19 cellular contexts compared by ENCODE assay signal in genomic region chr12:123441523-123442164, GRCh38. TPM values are rescaled to one million over a fixed set of nuclear protein-coding genes. Genes with fewer than 3 reads are reported as not detected.
DNase-seq lines count a peak whose midpoint lies in the region; ATAC-seq lines count a peak whose summit lies in the region.
"Had no signal": no experiment of that assay in that cellular context is flagged by ENCODE, and none has a peak within 500 bp of the region (broad histone marks: within the 10 kb centered on the region; RNA-seq: fewer than 3 reads in every experiment).

No MANE protein-coding gene starts in this region.

- no peak overlapping the region for H2BK12ac ChIP-seq in mesenchymal stem cell (ENCODE audit: low read length in 2 of 2)

- no peak overlapping the region for H2AK5ac ChIP-seq in mesenchymal stem cell (ENCODE audit: low read length, severe bottlenecking)

- H4K91ac ChIP-seq in mesenchymal stem cell (ENCODE audit: low read length), result no peak overlapping the region

- H3K79me1 ChIP-seq in mesenchymal stem cell (replicated peaks; ENCODE audit: low read length, poor library complexity, severe bottlenecking), result no peaks in the 10 kb centered on the region

- DNase-seq in mesenchymal stem cell (no peak), NCI-H1048 (lab: John Stamatoyannopoulos, UW) (no peak), NCI-H2029 treated with DMSO at 0.1 percent for 48 hours (lab: John Stamatoyannopoulos, UW) (no peak), nucleus accumbens (lab: John Stamatoyannopoulos, UW) (no peak)
- no peak for DNase-seq in natural killer cell treated with Interleukin-12 subunit alpha and Interleukin-12 subunit beta and Interleukin-15 and Interleukin-18, amount 100 ng/mL, for 72 hours (ENCODE audit: low spot score)
- DNase-seq: activated CD4-positive, alpha-beta T cell treated with anti-CD3 and anti-CD28 coated beads, Interleukin-2, amount 10 ng/mL, durations not matched to agents 24 days and 14 days; body of pancreas; effector memory CD4-positive, alpha-beta T cell; MG63; NCI-H226; PC-9; T-helper 1 cell had no signal

- H3K36me3 ChIP-seq in mesenchymal stem cell (ENCODE audit: control insufficient read depth in 1 of 2, insufficient read depth in 2 of 2, low read depth in 1 of 2, low read length in 2 of 2), result no peaks in the 10 kb centered on the region
- H3K36me3 ChIP-seq: MG63, prostate gland had no signal

- no peak overlapping the region for H3K23ac ChIP-seq in mesenchymal stem cell (ENCODE audit: low read length in 2 of 2)

- no peak overlapping the region for H3K27ac ChIP-seq in mesenchymal stem cell (ENCODE audit: low read length, poor library complexity, severe bottlenecking)
- H3K27ac ChIP-seq: body of pancreas, C4-2B, PC-9, prostate gland had no signal

- no peak overlapping the region for H3K4ac ChIP-seq in mesenchymal stem cell (ENCODE audit: low read depth in 1 of 2, low read length in 2 of 2)

- H2BK5ac ChIP-seq in mesenchymal stem cell (ENCODE audit: low read depth, low read length, poor library complexity, severe bottlenecking), result no peak overlapping the region

- no peak overlapping the region for H3K27ac Mint-ChIP-seq in natural killer cell treated with Interleukin-12 subunit alpha and Interleukin-12 subunit beta and Interleukin-15 and Interleukin-18, amount 100 ng/mL, for 72 hours
- H3K27ac Mint-ChIP-seq: activated CD4-positive, alpha-beta T cell treated with anti-CD3 and anti-CD28 coated beads, Interleukin-2, amount 10 ng/mL, durations not matched to agents 24 days and 14 days; activated T-helper 17 cell treated with anti-CD3 and anti-CD28 coated beads, Interleukin-2, amount 50 U/mL, for 72 hours; stimulated activated naive CD8-positive, alpha-beta T cell treated with anti-CD3 and anti-CD28 coated beads, Interleukin-15, Interleukin-2, amounts not matched to agents 100 ng/mL and 50 ng/mL, for 24 hours had no signal

- no peaks in the 10 kb centered on the region for H3K27me3 Mint-ChIP-seq in natural killer cell treated with Interleukin-12 subunit alpha and Interleukin-12 subunit beta and Interleukin-15 and Interleukin-18, amount 100 ng/mL, for 72 hours
- H3K27me3 Mint-ChIP-seq: activated CD4-positive, alpha-beta T cell treated with anti-CD3 and anti-CD28 coated beads, Interleukin-2, amount 10 ng/mL, durations not matched to agents 24 days and 14 days; activated T-helper 17 cell treated with anti-CD3 and anti-CD28 coated beads, Interleukin-2, amount 50 U/mL, for 72 hours; stimulated activated naive CD8-positive, alpha-beta T cell treated with anti-CD3 and anti-CD28 coated beads, Interleukin-15, Interleukin-2, amounts not matched to agents 100 ng/mL and 50 ng/mL, for 24 hours had no signal

- peaks cover 0 to 5% of the 10 kb centered on the region in 2 donors for H3K4me1 Mint-ChIP-seq in natural killer cell treated with Interleukin-12 subunit alpha and Interleukin-12 subunit beta and Interleukin-15 and Interleukin-18, amount 100 ng/mL, for 72 hours (ENCODE audit: low read depth in 2 of 2)

- no peak overlapping the region for H2BK15ac ChIP-seq in mesenchymal stem cell (ENCODE audit: low read depth, poor library complexity, severe bottlenecking)

- ATAC-seq in GM18858 (IDR thresholded peaks at IDR 0.05; ENCODE audit: unreplicated experiment) (peak; percentile 64), GM21529 (IDR thresholded peaks at IDR 0.05; ENCODE audit: unreplicated experiment) (peak; percentile 59), HG03097 (IDR thresholded peaks at IDR 0.05; ENCODE audit: low FRiP score, unreplicated experiment) (peak; percentile 66)
- ATAC-seq in natural killer cell treated with Interleukin-12 subunit alpha and Interleukin-12 subunit beta and Interleukin-15 and Interleukin-18, amount 100 ng/mL, for 72 hours, result no peak
- ATAC-seq: activated T-helper 17 cell treated with anti-CD3 and anti-CD28 coated beads, Interleukin-2, amount 50 U/mL, for 72 hours; body of pancreas had no signal

- no peak overlapping the region for H3K18ac ChIP-seq in mesenchymal stem cell (ENCODE audit: low read depth in 1 of 2, low read length in 2 of 2)

- no peak overlapping the region for H3K14ac ChIP-seq in mesenchymal stem cell (ENCODE audit: low read length in 2 of 2)

- H2AFZ ChIP-seq in mesenchymal stem cell (ENCODE audit: low read depth, low read length), result peak overlapping the region; percentile 14
- H2AFZ ChIP-seq: PC-9 had no signal

- no peak overlapping the region for H4K8ac ChIP-seq in mesenchymal stem cell (ENCODE audit: low read length)

- H3K4me2 ChIP-seq in mesenchymal stem cell (ENCODE audit: low read length, poor library complexity, severe bottlenecking), result no peak overlapping the region
- H3K4me2 ChIP-seq: PC-9 had no signal

- peaks cover 4% of the 10 kb centered on the region for H3K4me1 ChIP-seq in mesenchymal stem cell (ENCODE audit: control insufficient read depth, insufficient read depth, low read depth, low read length)
- H3K4me1 ChIP-seq: prostate gland had no signal

- WGBS in mesenchymal stem cell, result 90% methylated on average over 13 of the region's 13 CpGs

- H3K27me3 ChIP-seq in mesenchymal stem cell (ENCODE audit: control insufficient read depth in 1 of 2, insufficient read depth in 1 of 2, low read length in 2 of 2), result no peaks in the 10 kb centered on the region
- H3K27me3 ChIP-seq: body of pancreas had no signal

- H3K9me3 Mint-ChIP-seq in natural killer cell treated with Interleukin-12 subunit alpha and Interleukin-12 subunit beta and Interleukin-15 and Interleukin-18, amount 100 ng/mL, for 72 hours, result no peaks in the 10 kb centered on the region
- H3K9me3 Mint-ChIP-seq: activated CD4-positive, alpha-beta T cell treated with anti-CD3 and anti-CD28 coated beads, Interleukin-2, amount 10 ng/mL, durations not matched to agents 24 days and 14 days; activated T-helper 17 cell treated with anti-CD3 and anti-CD28 coated beads, Interleukin-2, amount 50 U/mL, for 72 hours; stimulated activated naive CD8-positive, alpha-beta T cell treated with anti-CD3 and anti-CD28 coated beads, Interleukin-15, Interleukin-2, amounts not matched to agents 100 ng/mL and 50 ng/mL, for 24 hours had no signal

- no peaks in the 10 kb centered on the region for H3K36me3 Mint-ChIP-seq in natural killer cell treated with Interleukin-12 subunit alpha and Interleukin-12 subunit beta and Interleukin-15 and Interleukin-18, amount 100 ng/mL, for 72 hours

- H3K4me3 ChIP-seq in mesenchymal stem cell (ENCODE audit: insufficient read depth in 1 of 2, low read depth in 1 of 2, low read length in 2 of 2), result no peak overlapping the region
- H3K4me3 ChIP-seq: body of pancreas, MG63, PC-9, prostate gland had no signal

- no peaks in the 10 kb centered on the region for H3K9me3 ChIP-seq in mesenchymal stem cell (ENCODE audit: control insufficient read depth, low read length)
- H3K9me3 ChIP-seq: body of pancreas, MG63, prostate gland had no signal

- no peak overlapping the region for H2BK120ac ChIP-seq in mesenchymal stem cell (ENCODE audit: low read depth, low read length)

- H3K4me3 Mint-ChIP-seq in natural killer cell treated with Interleukin-12 subunit alpha and Interleukin-12 subunit beta and Interleukin-15 and Interleukin-18, amount 100 ng/mL, for 72 hours, result no peak overlapping the region
- H3K4me3 Mint-ChIP-seq: activated CD4-positive, alpha-beta T cell treated with anti-CD3 and anti-CD28 coated beads, Interleukin-2, amount 10 ng/mL, durations not matched to agents 24 days and 14 days; activated T-helper 17 cell treated with anti-CD3 and anti-CD28 coated beads, Interleukin-2, amount 50 U/mL, for 72 hours; stimulated activated naive CD8-positive, alpha-beta T cell treated with anti-CD3 and anti-CD28 coated beads, Interleukin-15, Interleukin-2, amounts not matched to agents 100 ng/mL and 50 ng/mL, for 24 hours had no signal

- H3K9ac ChIP-seq in mesenchymal stem cell (ENCODE audit: low read length), result no peak overlapping the region

RNA-seq across cellular contexts. Expression of gene RILPL2, which starts 5.2 kb away (rescaled TPM):
- polyA plus RNA-seq in mesenchymal stem cell (2013, experiment 1 of 2), result 5.2 TPM
- polyA plus RNA-seq in mesenchymal stem cell (2013, experiment 2 of 2), result 5.5 TPM
- 10 to 100 TPM in 1 of 2 donors, 1 to 10 TPM in 1; 9.7 to 12.2 TPM for total RNA-seq in natural killer cell treated with Interleukin-12 subunit alpha and Interleukin-12 subunit beta and Interleukin-15 and Interleukin-18, amount 100 ng/mL, for 72 hours

RNA-seq across cellular contexts. Expression of gene SNRNP35, which starts 16.3 kb away (rescaled TPM):
- polyA plus RNA-seq in mesenchymal stem cell (2013, experiment 1 of 2), result 12.3 TPM
- polyA plus RNA-seq in mesenchymal stem cell (2013, experiment 2 of 2), result 11.3 TPM
- 10 to 100 TPM; 27.3 to 36.9 TPM for total RNA-seq in natural killer cell treated with Interleukin-12 subunit alpha and Interleukin-12 subunit beta and Interleukin-15 and Interleukin-18, amount 100 ng/mL, for 72 hours

RNA-seq across cellular contexts. Expression of gene KMT5A, which starts 57.7 kb away (rescaled TPM):
- 47.0 TPM for polyA plus RNA-seq in mesenchymal stem cell (2013, experiment 1 of 2)
- polyA plus RNA-seq in mesenchymal stem cell (2013, experiment 2 of 2), result 48.9 TPM
- total RNA-seq in natural killer cell treated with Interleukin-12 subunit alpha and Interleukin-12 subunit beta and Interleukin-15 and Interleukin-18, amount 100 ng/mL, for 72 hours, result 10 to 100 TPM; 67.2 to 95.6 TPM

Comparison
In these comparisons a context has a peak if more than half of its experiments do, and no peak if none do; other contexts are left out.
1. ATAC-seq: peak in GM18858 (single experiment), GM21529 (single experiment) and HG03097 (single experiment); none in natural killer cell treated with Interleukin-12 subunit alpha and Interleukin-12 subunit beta and Interleukin-15 and Interleukin-18, amount 100 ng/mL, for 72 hours (0 of 2).